Comparison of ENCODE assay signal across 25 cellular contexts in the genomic region with DNA sequence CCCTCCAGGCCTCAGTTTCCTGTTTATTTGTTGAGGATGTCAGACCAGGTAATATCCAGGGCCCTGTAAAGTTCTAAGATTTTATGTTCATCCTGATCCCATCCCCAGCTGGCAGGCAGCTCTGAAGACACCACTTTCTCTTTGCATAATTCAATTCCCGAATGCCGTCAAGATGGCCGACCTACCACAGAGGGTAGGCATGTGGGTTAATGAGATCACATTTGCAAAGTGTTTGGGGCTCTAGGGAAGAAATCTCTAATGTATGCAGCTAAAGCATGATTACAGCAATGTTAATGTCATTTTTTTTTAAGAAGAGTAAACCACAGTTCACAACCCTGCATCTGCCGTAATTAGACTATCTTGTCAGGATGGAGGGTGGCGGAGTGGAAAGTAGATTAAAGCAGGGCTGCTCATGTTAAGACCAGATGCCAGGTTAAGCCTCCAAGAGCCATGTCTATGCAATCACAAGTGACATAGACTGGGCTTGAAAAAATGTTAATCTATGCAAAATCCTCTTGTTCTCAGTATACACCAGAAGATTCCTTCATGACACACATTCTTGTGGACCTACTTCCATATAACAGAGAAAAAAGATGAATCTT.
"Had no signal": no experiment of that assay in that cellular context is flagged by ENCODE, and none has a peak within 500 bp of the region (broad histone marks: within the 10 kb centered on the region; RNA-seq: fewer than 3 reads in every experiment).

No MANE protein-coding gene starts in this region.

- H3K27ac ChIP-seq: left lung, ovary, psoas muscle, sigmoid colon, stomach, thyroid gland, vagina had no signal

- H3K4me1 Mint-ChIP-seq: mesothelial cell of epicardium; naive B cell; stimulated activated effector memory CD8-positive, alpha-beta T cell treated with anti-CD3 and anti-CD28 coated beads, Interleukin-12 subunit alpha, Interleukin-12 subunit beta, amount 100 ng/mL, for 72 hours had no signal

- H3K27ac Mint-ChIP-seq: effector memory CD8-positive, alpha-beta T cell; mesothelial cell of epicardium; naive B cell; natural killer cell treated with Interleukin-12 subunit alpha and Interleukin-12 subunit beta and Interleukin-15 and Interleukin-18, amount 100 ng/mL, for 72 hours; stimulated activated effector memory CD8-positive, alpha-beta T cell treated with anti-CD3 and anti-CD28 coated beads, Interleukin-12 subunit alpha, Interleukin-12 subunit beta, amount 100 ng/mL, for 72 hours had no signal

- H3K27me3 Mint-ChIP-seq: naive B cell had no signal

- DNase-seq: cortex of kidney; effector memory CD8-positive, alpha-beta T cell; head of caudate nucleus; kidney; left cardiac atrium; left lung; mesenchymal stem cell; mucosa of descending colon; naive B cell; nucleus accumbens; ovary; posterior cingulate gyrus; psoas muscle; right cardiac atrium; sigmoid colon; stimulated activated CD4-positive, alpha-beta T cell treated with anti-CD3 and anti-CD28 coated beads, Interleukin-2, amount 100 ng/mL, for 24 hours; stimulated activated CD4-positive, alpha-beta T cell treated with anti-CD3 and anti-CD28 coated beads, Interleukin-4, amount 100 ng/mL, for 24 hours; stimulated activated naive CD4-positive, alpha-beta T cell treated with Interleukin-2 at 50 U/mL for 16 hours; stomach; thyroid gland; trophoblast cell had no signal

- H3K36me3 ChIP-seq: left lung, ovary, sigmoid colon, stomach, thyroid gland, vagina had no signal

- H3K4me3 Mint-ChIP-seq: effector memory CD8-positive, alpha-beta T cell; mesothelial cell of epicardium; naive B cell; natural killer cell treated with Interleukin-12 subunit alpha and Interleukin-12 subunit beta and Interleukin-15 and Interleukin-18, amount 100 ng/mL, for 72 hours; stimulated activated effector memory CD8-positive, alpha-beta T cell treated with anti-CD3 and anti-CD28 coated beads, Interleukin-12 subunit alpha, Interleukin-12 subunit beta, amount 100 ng/mL, for 72 hours had no signal

- H3K9me3 ChIP-seq: left lung, mucosa of descending colon, ovary, psoas muscle, sigmoid colon, stomach, thyroid gland, vagina had no signal

- H3K27me3 ChIP-seq: left lung, ovary, sigmoid colon, stomach, thyroid gland, vagina had no signal

- H3K9me3 Mint-ChIP-seq: natural killer cell treated with Interleukin-12 subunit alpha and Interleukin-12 subunit beta and Interleukin-15 and Interleukin-18, amount 100 ng/mL, for 72 hours; stimulated activated effector memory CD8-positive, alpha-beta T cell treated with anti-CD3 and anti-CD28 coated beads, Interleukin-12 subunit alpha, Interleukin-12 subunit beta, amount 100 ng/mL, for 72 hours had no signal

- ATAC-seq: effector memory CD8-positive, alpha-beta T cell; left cardiac atrium; left lung; mucosa of descending colon; natural killer cell treated with Interleukin-12 subunit alpha and Interleukin-12 subunit beta and Interleukin-15 and Interleukin-18, amount 100 ng/mL, for 72 hours; psoas muscle; right cardiac atrium; stimulated activated effector memory CD8-positive, alpha-beta T cell treated with anti-CD3 and anti-CD28 coated beads, Interleukin-12 subunit alpha, Interleukin-12 subunit beta, amount 100 ng/mL, for 72 hours had no signal

- H3K36me3 Mint-ChIP-seq: mesothelial cell of epicardium; naive B cell; natural killer cell treated with Interleukin-12 subunit alpha and Interleukin-12 subunit beta and Interleukin-15 and Interleukin-18, amount 100 ng/mL, for 72 hours; stimulated activated effector memory CD8-positive, alpha-beta T cell treated with anti-CD3 and anti-CD28 coated beads, Interleukin-12 subunit alpha, Interleukin-12 subunit beta, amount 100 ng/mL, for 72 hours had no signal

- H3K4me3 ChIP-seq: left lung, mucosa of descending colon, ovary, psoas muscle, sigmoid colon, stomach, thyroid gland, vagina had no signal
